8 cellular contexts compared by ENCODE assay signal in the genomic region with DNA sequence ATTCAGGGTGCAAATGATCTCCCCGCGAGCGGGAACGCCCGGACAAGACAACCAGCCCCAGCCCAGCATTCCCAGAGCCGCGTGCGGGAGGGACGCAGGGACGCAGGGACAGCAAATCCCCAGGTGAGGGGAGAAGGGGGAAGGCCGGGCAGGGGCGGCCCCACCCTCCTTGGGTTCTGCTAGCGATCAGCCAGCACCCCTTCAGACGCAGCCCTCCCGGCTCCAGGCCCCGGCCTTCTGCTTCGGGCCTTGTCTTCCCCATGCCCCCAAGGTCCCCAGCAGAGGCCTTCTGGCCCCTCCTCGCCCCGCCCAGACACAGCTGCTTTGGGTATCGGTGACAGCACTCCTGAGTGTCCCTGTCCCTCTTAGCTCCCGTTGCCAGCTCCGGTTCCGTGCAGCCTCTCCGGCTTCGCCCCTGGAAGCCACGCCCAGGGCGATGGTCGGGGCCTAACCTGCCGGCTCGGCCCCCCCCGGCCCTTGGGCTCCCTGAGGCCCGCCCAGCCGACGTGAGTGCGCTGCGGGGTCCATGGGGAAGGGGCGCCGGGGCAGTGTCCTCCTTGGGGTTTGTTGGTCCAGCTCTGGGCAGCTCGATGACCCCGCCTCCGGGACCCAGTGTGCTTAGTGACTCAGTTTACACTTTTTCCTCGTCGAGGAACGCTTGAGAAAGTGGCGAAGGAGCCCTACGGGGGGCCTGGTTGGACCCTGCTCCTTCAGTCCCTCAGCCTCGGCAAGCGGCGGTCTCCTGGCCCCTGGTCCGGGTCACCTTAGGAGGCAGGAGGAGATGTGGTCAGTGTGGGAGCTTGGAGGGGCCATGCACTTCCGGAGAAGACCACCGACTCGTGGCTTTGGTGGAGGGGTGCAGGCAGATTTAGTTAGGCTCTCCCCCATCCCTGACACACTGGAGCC. TPM values are rescaled to one million over a fixed set of nuclear protein-coding genes. Genes with fewer than 3 reads are reported as not detected.
DNase-seq lines count a peak whose midpoint lies in the region; ATAC-seq lines count a peak whose summit lies in the region.

No MANE protein-coding gene starts in this region.

- ATAC-seq in left ventricle myocardium superior (peak; percentile 4), GM18520 (IDR thresholded peaks at IDR 0.05; ENCODE audit: unreplicated experiment) (no peak)

- DNase-seq in NCI-H146 (lab: John Stamatoyannopoulos, UW): peak; percentile 38
- DNase-seq in NCI-H146 treated with DMSO at 0.1 percent for 48 hours (lab: John Stamatoyannopoulos, UW; ENCODE audit: unreplicated experiment): no peak
- DNase-seq in activated CD4-positive, alpha-beta T cell treated with anti-CD3 and anti-CD28 coated beads, Interleukin-2, amount 50 U/mL, for 48 hours: peak; percentile 57 to 65
- DNase-seq in left ventricle myocardium superior: peak; percentile 50
- DNase-seq in stimulated activated CD4-positive, alpha-beta T cell treated with anti-CD3 and anti-CD28 coated beads, Interleukin-4, amount 100 ng/mL, for 24 hours: peak; percentile 51
- DNase-seq in dermis blood vessel endothelial cell: no peak
- no peak for DNase-seq in NCI-H187 (lab: John Stamatoyannopoulos, UW)

- intact Hi-C loops in left ventricle myocardium superior (cut with micrococcal nuclease): no loop called here

RNA-seq across cellular contexts. Expression of a gene that starts 50.5 kb away (rescaled TPM):
- 92.1 TPM for total RNA-seq in left ventricle myocardium superior
- 41.8 and 43.9 TPM in 2 replicates for total RNA-seq in dermis blood vessel endothelial cell

Comparison
In these comparisons a context has a peak if more than half of its experiments do, and no peak if none do; other contexts are left out.
1. DNase-seq: peak in NCI-H146 (single experiment), activated CD4-positive, alpha-beta T cell treated with anti-CD3 and anti-CD28 coated beads, Interleukin-2, amount 50 U/mL, for 48 hours (2 of 2), left ventricle myocardium superior (single experiment) and stimulated activated CD4-positive, alpha-beta T cell treated with anti-CD3 and anti-CD28 coated beads, Interleukin-4, amount 100 ng/mL, for 24 hours (single experiment); none in NCI-H146 treated with DMSO at 0.1 percent for 48 hours (single experiment), dermis blood vessel endothelial cell (single experiment) and NCI-H187 (0 of 2).